Comparison of ENCODE assay signal across 8 cellular contexts in genomic region chr5:93585753-93586385, GRCh38. TPM values are rescaled to one million over a fixed set of nuclear protein-coding genes. Genes with fewer than 3 reads are reported as not detected.
A peak's percentile ranks its signal among the peaks of the same experiment; 100 is the strongest.
DNase-seq lines count a peak whose midpoint lies in the region; ATAC-seq and TF ChIP-seq lines count a peak whose summit lies in the region.

No MANE protein-coding gene starts in this region.

- peaks cover 4% of the 10 kb centered on the region for H3K36me3 Mint-ChIP-seq in T-helper 2 cell treated with Interferon-gamma antibody and Interleukin-4, amounts not matched to agents 5 μg/mL and 100 μg/mL, for 36 hours (ENCODE audit: low read depth)
- no peaks in the 10 kb centered on the region for H3K36me3 Mint-ChIP-seq in activated T-helper 2 cell treated with anti-CD3 and anti-CD28 coated beads, Interferon-gamma antibody, Interleukin-2, Interleukin-4, amounts not matched to agents 10 μg/mL and 5 μg/mL and 100 μg/mL, durations not matched to agents 14 hours and 24 hours and 36 hours (ENCODE audit: low read depth)

- H3K27ac Mint-ChIP-seq in T-helper 2 cell treated with Interferon-gamma antibody and Interleukin-4, amounts not matched to agents 5 μg/mL and 100 μg/mL, for 36 hours: peak overlapping the region; percentile 72
- H3K27ac Mint-ChIP-seq in activated T-helper 2 cell treated with anti-CD3 and anti-CD28 coated beads, Interferon-gamma antibody, Interleukin-2, Interleukin-4, amounts not matched to agents 10 μg/mL and 5 μg/mL and 100 μg/mL, durations not matched to agents 14 hours and 24 hours and 36 hours: peak overlapping the region; percentile 58

- no peaks in the 10 kb centered on the region for H3K9me3 Mint-ChIP-seq in T-helper 2 cell treated with Interferon-gamma antibody and Interleukin-4, amounts not matched to agents 5 μg/mL and 100 μg/mL, for 36 hours
- H3K9me3 Mint-ChIP-seq in activated T-helper 2 cell treated with anti-CD3 and anti-CD28 coated beads, Interferon-gamma antibody, Interleukin-2, Interleukin-4, amounts not matched to agents 10 μg/mL and 5 μg/mL and 100 μg/mL, durations not matched to agents 14 hours and 24 hours and 36 hours: peaks cover 3% of the 10 kb centered on the region

- H3K4me1 ChIP-seq in subcutaneous abdominal adipose tissue (ENCODE audit: control insufficient read depth in 5 of 5, insufficient read depth in 5 of 5, low read length in 5 of 5): peaks cover 2 to 50% (median 37%) of the 10 kb centered on the region in 5 donors
- peaks cover 27% of the 10 kb centered on the region for H3K4me1 ChIP-seq in effector memory CD4-positive, alpha-beta T cell (ENCODE audit: control insufficient read depth, insufficient read depth, low read length, poor library complexity, severe bottlenecking)

- H3K4me3 ChIP-seq in kidney epithelial cell (ENCODE audit: low read depth, low read length): peak overlapping the region; percentile 77
- H3K4me3 ChIP-seq in subcutaneous abdominal adipose tissue (ENCODE audit: low read depth in 1 of 5, low read length in 5 of 5): peak overlapping the region; percentile 61 to 83 (median 73)
- no peak overlapping the region for H3K4me3 ChIP-seq in effector memory CD4-positive, alpha-beta T cell (ENCODE audit: insufficient read depth, low read depth, low read length, poor library complexity, severe bottlenecking)

- no peak for ATAC-seq in HG02852 (IDR thresholded peaks at IDR 0.05; ENCODE audit: unreplicated experiment)
- no peak for ATAC-seq in HG02981 (IDR thresholded peaks at IDR 0.05; ENCODE audit: unreplicated experiment)

- H3K36me3 ChIP-seq in kidney epithelial cell (ENCODE audit: control insufficient read depth, insufficient read depth, low read length) (no peaks in the 10 kb centered on the region), subcutaneous abdominal adipose tissue (ENCODE audit: control insufficient read depth in 5 of 5, insufficient read depth in 5 of 5, low read length in 5 of 5) (peaks cover 0 to 7% (median 3%) of the 10 kb centered on the region in 5 donors)
- no peaks in the 10 kb centered on the region for H3K36me3 ChIP-seq in effector memory CD4-positive, alpha-beta T cell (ENCODE audit: control insufficient read depth, insufficient read depth, low read length)

- H3K4me1 Mint-ChIP-seq in T-helper 2 cell treated with Interferon-gamma antibody and Interleukin-4, amounts not matched to agents 5 μg/mL and 100 μg/mL, for 36 hours (ENCODE audit: low read depth): peaks cover 8% of the 10 kb centered on the region
- H3K4me1 Mint-ChIP-seq in activated T-helper 2 cell treated with anti-CD3 and anti-CD28 coated beads, Interferon-gamma antibody, Interleukin-2, Interleukin-4, amounts not matched to agents 10 μg/mL and 5 μg/mL and 100 μg/mL, durations not matched to agents 14 hours and 24 hours and 36 hours (ENCODE audit: low read depth): peaks cover 11% of the 10 kb centered on the region

- no peaks in the 10 kb centered on the region for H3K27me3 ChIP-seq in kidney epithelial cell (ENCODE audit: control insufficient read depth, insufficient read depth, low read length)
- peaks cover 0 to 14% (median 5%) of the 10 kb centered on the region in 5 donors for H3K27me3 ChIP-seq in subcutaneous abdominal adipose tissue (ENCODE audit: control insufficient read depth in 5 of 5, insufficient read depth in 4 of 5, low read length in 5 of 5)
- H3K27me3 ChIP-seq in effector memory CD4-positive, alpha-beta T cell (replicated peaks; ENCODE audit: control insufficient read depth, insufficient read depth, low read length, poor library complexity, severe bottlenecking): peaks cover 71% of the 10 kb centered on the region

- H3K9ac ChIP-seq in subcutaneous abdominal adipose tissue (ENCODE audit: low read length in 5 of 5): peak overlapping the region in 2 of 5 donors; percentile 10 to 39

- intact Hi-C loops in activated T-helper 2 cell treated with anti-CD3 and anti-CD28 coated beads, Interferon-gamma antibody, Interleukin-2, Interleukin-4, amounts not matched to agents 10 μg/mL and 5 μg/mL and 100 μg/mL, durations not matched to agents 14 hours and 24 hours and 36 hours (cut with micrococcal nuclease): loop anchor here (2.0 kb wide), 1 partner anchor 15 kb away; no protein-coding TSS in a partner anchor

- peak overlapping the region; percentile 68 for H3K4me3 Mint-ChIP-seq in T-helper 2 cell treated with Interferon-gamma antibody and Interleukin-4, amounts not matched to agents 5 μg/mL and 100 μg/mL, for 36 hours
- H3K4me3 Mint-ChIP-seq in activated T-helper 2 cell treated with anti-CD3 and anti-CD28 coated beads, Interferon-gamma antibody, Interleukin-2, Interleukin-4, amounts not matched to agents 10 μg/mL and 5 μg/mL and 100 μg/mL, durations not matched to agents 14 hours and 24 hours and 36 hours (ENCODE audit: low read depth): peak overlapping the region; percentile 68

- no peak for TF ChIP-seq CTCF in kidney epithelial cell (IDR thresholded peaks at IDR 0.05; ENCODE audit: insufficient read depth, low read length, poor library complexity, severe bottlenecking)

- H3K9me3 ChIP-seq in subcutaneous abdominal adipose tissue (ENCODE audit: control insufficient read depth in 5 of 5, low read length in 5 of 5): peaks cover 0 to 4% (median 0%) of the 10 kb centered on the region in 5 donors
- H3K9me3 ChIP-seq in effector memory CD4-positive, alpha-beta T cell (ENCODE audit: control insufficient read depth, low read length): no peaks in the 10 kb centered on the region

- no peak overlapping the region for H3K27ac ChIP-seq in subcutaneous abdominal adipose tissue (ENCODE audit: low read depth, low read length)
- H3K27ac ChIP-seq in effector memory CD4-positive, alpha-beta T cell (ENCODE audit: insufficient read depth, low read length, poor library complexity, severe bottlenecking): no peak overlapping the region

- peaks cover 55% of the 10 kb centered on the region for H3K27me3 Mint-ChIP-seq in T-helper 2 cell treated with Interferon-gamma antibody and Interleukin-4, amounts not matched to agents 5 μg/mL and 100 μg/mL, for 36 hours (ENCODE audit: low read depth)
- H3K27me3 Mint-ChIP-seq in activated T-helper 2 cell treated with anti-CD3 and anti-CD28 coated beads, Interferon-gamma antibody, Interleukin-2, Interleukin-4, amounts not matched to agents 10 μg/mL and 5 μg/mL and 100 μg/mL, durations not matched to agents 14 hours and 24 hours and 36 hours (ENCODE audit: low read depth): peaks cover 53% of the 10 kb centered on the region

- no peak for DNase-seq in T-helper 2 cell treated with Interferon-gamma antibody and Interleukin-4, amounts not matched to agents 5 μg/mL and 100 μg/mL, for 36 hours (ENCODE audit: low spot score)
- DNase-seq in T-helper 2 cell (no peak), kidney epithelial cell (ENCODE audit: low read depth) (no peak)
- no peak for DNase-seq in activated T-helper 2 cell treated with anti-CD3 and anti-CD28 coated beads, Interferon-gamma antibody, Interleukin-2, Interleukin-4, amounts not matched to agents 10 μg/mL and 5 μg/mL and 100 μg/mL, durations not matched to agents 14 hours and 24 hours and 36 hours (ENCODE audit: low spot score)
- no peak for DNase-seq in effector memory CD4-positive, alpha-beta T cell

RNA-seq across cellular contexts. Expression of gene NR2F1, which starts 2.8 kb away (rescaled TPM):
- not detected in 2 replicates for total RNA-seq in activated T-helper 2 cell treated with anti-CD3 and anti-CD28 coated beads, Interferon-gamma antibody, Interleukin-2, Interleukin-4, amounts not matched to agents 10 μg/mL and 5 μg/mL and 100 μg/mL, durations not matched to agents 14 hours and 24 hours and 36 hours
- 12.8 and 13.2 TPM in 2 replicates for total RNA-seq in kidney epithelial cell

RNA-seq across cellular contexts. Expression of gene NR2F1-AS1, which starts 4.8 kb away (rescaled TPM):
- total RNA-seq in activated T-helper 2 cell treated with anti-CD3 and anti-CD28 coated beads, Interferon-gamma antibody, Interleukin-2, Interleukin-4, amounts not matched to agents 10 μg/mL and 5 μg/mL and 100 μg/mL, durations not matched to agents 14 hours and 24 hours and 36 hours: not detected in 2 replicates
- 5.3 and 9.5 TPM in 2 replicates for total RNA-seq in kidney epithelial cell

Comparison
In these comparisons a context has a peak if more than half of its experiments do, and no peak if none do; other contexts are left out.
1. RNA of gene NR2F1, which starts 2.8 kb away (total RNA-seq): 12.8 to 13.2 TPM in kidney epithelial cell; not detected in activated T-helper 2 cell treated with anti-CD3 and anti-CD28 coated beads, Interferon-gamma antibody, Interleukin-2, Interleukin-4, amounts not matched to agents 10 μg/mL and 5 μg/mL and 100 μg/mL, durations not matched to agents 14 hours and 24 hours and 36 hours; every median in the first group is over 10 times any median in the second.